25 cellular contexts compared by ENCODE assay signal in the genomic region with DNA sequence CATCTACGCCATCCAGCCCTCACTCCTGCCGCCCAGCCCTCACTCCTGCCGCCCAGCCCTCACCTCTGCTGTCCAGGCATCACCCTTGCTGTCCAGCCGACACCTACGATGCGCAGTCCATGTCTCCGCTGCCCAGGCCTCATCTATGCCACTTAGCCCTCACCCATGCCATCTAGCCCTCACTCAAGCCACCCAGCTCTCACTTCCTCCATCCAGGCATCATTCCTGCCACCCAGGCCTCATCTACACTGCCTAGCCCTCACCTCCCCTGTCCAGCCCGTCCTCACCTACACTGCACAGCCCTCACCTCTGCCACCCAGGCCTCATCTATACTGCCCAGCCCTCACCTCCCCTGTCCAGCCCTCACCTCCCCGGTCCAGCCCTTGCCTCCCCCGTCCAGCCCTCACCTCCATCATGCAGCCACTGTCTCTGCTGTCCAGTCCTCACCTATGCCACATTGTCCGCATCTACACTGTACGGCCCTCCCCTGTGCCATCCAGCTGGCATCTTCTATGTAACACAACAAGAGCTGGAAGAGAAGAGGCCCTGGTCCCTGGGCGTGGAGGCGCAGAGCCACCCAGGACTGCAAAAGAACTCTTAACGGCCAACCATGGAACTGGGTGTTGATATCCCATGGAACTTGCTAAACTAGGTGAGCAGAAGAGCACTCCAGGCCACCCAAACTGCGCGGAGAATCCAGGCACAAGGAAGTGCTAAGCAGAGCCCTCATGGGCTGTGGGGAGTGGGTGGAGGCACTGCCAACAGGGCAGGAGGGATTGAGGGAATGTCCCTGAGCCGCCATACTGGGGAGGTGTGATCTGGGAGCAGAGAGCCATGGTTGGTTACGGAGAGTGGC. TPM values are rescaled to one million over a fixed set of nuclear protein-coding genes. Genes with fewer than 3 reads are reported as not detected.
DNase-seq lines count a peak whose midpoint lies in the region; ATAC-seq and TF ChIP-seq lines count a peak whose summit lies in the region.
"Had no signal": no experiment of that assay in that cellular context is flagged by ENCODE, and none has a peak within 500 bp of the region (broad histone marks: within the 10 kb centered on the region; RNA-seq: fewer than 3 reads in every experiment).

No MANE protein-coding gene starts in this region.

- H3K27ac Mint-ChIP-seq in CD14-positive monocyte, result peak overlapping the region in 4 of 7 donors; percentile 32 to 73 (median 42)
- H3K27ac Mint-ChIP-seq in IgD-negative memory B cell, result peak overlapping the region in 2 of 3 donors; percentile 31 to 50
- H3K27ac Mint-ChIP-seq: activated CD8-positive, alpha-beta T cell treated with anti-CD3 and anti-CD28 coated beads for 36 hours; activated T-helper 1 cell treated with anti-CD3 and anti-CD28 coated beads, Interleukin-12 subunit alpha, Interleukin-12 subunit beta, Interleukin-2, Interleukin-4 antibody, amounts not matched to agents 30 ng/mL and 10 ng/mL and 1 ng/mL, durations not matched to agents 14 hours and 24 hours and 36 hours had no signal

- no peak for DNase-seq in CD14-positive monocyte (ENCODE audit: low spot score)
- DNase-seq in left lobe of liver (ENCODE audit: low spot score), result peak; percentile 33
- no peak for DNase-seq in sciatic nerve (ENCODE audit: low spot score)
- no peak for DNase-seq in NCI-H1417 (lab: John Stamatoyannopoulos, UW)
- DNase-seq in NOMO-1 (lab: John Stamatoyannopoulos, UW; ENCODE audit: unreplicated experiment in 2 of 2), result no peak
- DNase-seq in HCEC 1CT, result no peak
- DNase-seq: activated CD4-positive, CD25-positive, alpha-beta regulatory T cell; activated CD8-positive, alpha-beta T cell treated with anti-CD3 and anti-CD28 coated beads for 36 hours; body of pancreas; DMS153; effector CD4-positive, alpha-beta T cell; esophagus squamous epithelium; gastrocnemius medialis; GDM1; hippocampal formation; KBM-7; MM.1S; NCI-H146; NCI-H2171 treated with DMSO at 0.1 percent for 48 hours; NCI-H526; stimulated activated CD4-positive, alpha-beta T cell treated with anti-CD3 and anti-CD28 coated beads, Interleukin-4, amount 100 ng/mL, for 4 hours; substantia nigra; T1000 had no signal

- no peaks in the 10 kb centered on the region for H3K27me3 Mint-ChIP-seq in CD14-positive monocyte (ENCODE audit: low read depth in 3 of 3)
- no peaks in the 10 kb centered on the region for H3K27me3 Mint-ChIP-seq in IgD-negative memory B cell
- H3K27me3 Mint-ChIP-seq: activated CD8-positive, alpha-beta T cell treated with anti-CD3 and anti-CD28 coated beads for 36 hours had no signal

- H3K4me3 Mint-ChIP-seq in CD14-positive monocyte, result no peak overlapping the region
- H3K4me3 Mint-ChIP-seq in IgD-negative memory B cell, result no peak overlapping the region
- H3K4me3 Mint-ChIP-seq: activated CD8-positive, alpha-beta T cell treated with anti-CD3 and anti-CD28 coated beads for 36 hours; activated T-helper 1 cell treated with anti-CD3 and anti-CD28 coated beads, Interleukin-12 subunit alpha, Interleukin-12 subunit beta, Interleukin-2, Interleukin-4 antibody, amounts not matched to agents 30 ng/mL and 10 ng/mL and 1 ng/mL, durations not matched to agents 14 hours and 24 hours and 36 hours had no signal

- H3K9me3 Mint-ChIP-seq in CD14-positive monocyte (no peaks in the 10 kb centered on the region), IgD-negative memory B cell (no peaks in the 10 kb centered on the region)
- H3K9me3 Mint-ChIP-seq: activated CD8-positive, alpha-beta T cell treated with anti-CD3 and anti-CD28 coated beads for 36 hours; activated T-helper 1 cell treated with anti-CD3 and anti-CD28 coated beads, Interleukin-12 subunit alpha, Interleukin-12 subunit beta, Interleukin-2, Interleukin-4 antibody, amounts not matched to agents 30 ng/mL and 10 ng/mL and 1 ng/mL, durations not matched to agents 14 hours and 24 hours and 36 hours had no signal

- intact Hi-C loops in CD14-positive monocyte (cut with micrococcal nuclease), result no loop called here
- intact Hi-C loops in sciatic nerve (cut with DNase I), result no loop called here

- no peak for TF ChIP-seq CTCF in CD14-positive monocyte (IDR thresholded peaks at IDR 0.05)

- H3K36me3 Mint-ChIP-seq in CD14-positive monocyte, result peaks cover 48 to 57% of the 10 kb centered on the region in 2 donors
- peaks cover 4% of the 10 kb centered on the region for H3K36me3 Mint-ChIP-seq in IgD-negative memory B cell

- ATAC-seq in left lobe of liver (no peak), sciatic nerve (peak; percentile 11)
- ATAC-seq: activated CD8-positive, alpha-beta T cell treated with anti-CD3 and anti-CD28 coated beads for 36 hours; body of pancreas; gastrocnemius medialis had no signal

- H3K4me1 Mint-ChIP-seq in CD14-positive monocyte (no peaks in the 10 kb centered on the region), IgD-negative memory B cell (peaks cover 11 to 17% (median 14%) of the 10 kb centered on the region in 3 donors)

RNA-seq across cellular contexts. Expression of a gene that starts 31.0 kb away (rescaled TPM):
- 100 to 1,000 TPM; 493 to 562 TPM for polyA plus RNA-seq in CD14-positive monocyte
- polyA plus RNA-seq in IgD-negative memory B cell, result 708 TPM
- 22.3 TPM for total RNA-seq in left lobe of liver
- 70.4 TPM for total RNA-seq in sciatic nerve
